Comparison of ENCODE assay signal across 3 cellular contexts in genomic region chr4:5122114-5122513, GRCh38.
TF ChIP-seq lines count a peak whose summit lies in the region.

No MANE protein-coding gene starts in this region.

TF ChIP-seq in HepG2, 621 proteins besides CTCF, POLR2A, EP300 and RAD21:
- TF ChIP-seq ZNF24 (IDR thresholded peaks at IDR 0.05) (peak; percentile 75; the same call in 1 of the 2 replicates), ATF7 (IDR thresholded peaks at IDR 0.05) (peak; percentile 70; the same call in 1 of the 2 replicates), ATF7 (CRISPR knock-in tag; IDR thresholded peaks at IDR 0.05) (no peak), KMT2B (CRISPR knock-in tag; IDR thresholded peaks at IDR 0.05) (no peak)

TF ChIP-seq in IMR-90, 13 proteins besides CTCF, POLR2A, EP300 and RAD21:
- TF ChIP-seq RCOR1 (IDR thresholded peaks at IDR 0.05; ENCODE audit: insufficient replicate concordance, low read length) (no peak), USF2 (IDR thresholded peaks at IDR 0.05; ENCODE audit: low read depth, low read length) (no peak), BHLHE40 (IDR thresholded peaks at IDR 0.05; ENCODE audit: low read depth, low read length) (no peak), CEBPB (IDR thresholded peaks at IDR 0.05; ENCODE audit: low read depth, low read length) (no peak), MAZ (IDR thresholded peaks at IDR 0.05; ENCODE audit: borderline replicate concordance, low read depth, low read length) (no peak), RFX5 (IDR thresholded peaks at IDR 0.05; ENCODE audit: low read depth, low read length) (no peak), FOS (IDR thresholded peaks at IDR 0.05; ENCODE audit: low read depth, low read length) (no peak), MXI1 (IDR thresholded peaks at IDR 0.05; ENCODE audit: borderline replicate concordance, low read depth, low read length) (no peak), SMC3 (IDR thresholded peaks at IDR 0.05; ENCODE audit: low read depth, low read length) (no peak), CHD1 (IDR thresholded peaks at IDR 0.05; ENCODE audit: low read depth, low read length) (no peak), MAFK (IDR thresholded peaks at IDR 0.05; ENCODE audit: low read depth, low read length) (no peak), ELK1 (IDR thresholded peaks at IDR 0.05; ENCODE audit: borderline replicate concordance, low read depth, low read length) (no peak), NFE2L2 (IDR thresholded peaks at IDR 0.05; ENCODE audit: low read depth, low read length) (no peak)

TF ChIP-seq in GM12878, 131 proteins besides CTCF, POLR2A, EP300 and RAD21:
- no peak for TF ChIP-seq SREBF1 (IDR thresholded peaks at IDR 0.05; ENCODE audit: low read length)
- TF ChIP-seq ZNF24 (IDR thresholded peaks at IDR 0.05), result peak; percentile 93
TF ChIP-seq in GM12878: peak in this region for 1.
